In genomic region chr4:11799182-11799581, GRCh38 we compare ENCODE assay signal across 20 cellular contexts.
"Had no signal": no experiment of that assay in that cellular context is flagged by ENCODE, and none has a peak within 500 bp of the region (broad histone marks: within the 10 kb centered on the region; RNA-seq: fewer than 3 reads in every experiment).

No MANE protein-coding gene starts in this region.

- H3K4me3 ChIP-seq: cardiac muscle cell, hepatocyte, lower lobe of right lung, sigmoid colon, spleen had no signal

- H3K27ac ChIP-seq: cardiac muscle cell, hepatocyte, lower lobe of right lung, sigmoid colon, spleen had no signal

- H3K4me1 Mint-ChIP-seq: activated CD4-positive, alpha-beta T cell treated with anti-CD3 and anti-CD28 coated beads, Interleukin-2, amount 10 ng/mL, durations not matched to agents 24 days and 14 days; activated naive CD8-positive, alpha-beta T cell treated with anti-CD3 and anti-CD28 coated beads for 36 hours; activated T-helper 17 cell treated with anti-CD3 and anti-CD28 coated beads, Interleukin-2, amount 50 U/mL, for 72 hours; natural killer cell; stimulated activated memory B cell treated with anti-CD40 and anti-IgM and Interleukin-4, amounts not matched to agents 10 μg/mL and 1 μg/mL and 100 μg/mL, for 72 hours had no signal

- H3K27ac Mint-ChIP-seq: activated CD4-positive, alpha-beta T cell treated with anti-CD3 and anti-CD28 coated beads, Interleukin-2, amount 10 ng/mL, durations not matched to agents 24 days and 14 days; activated CD8-positive, alpha-beta T cell treated with anti-CD3 and anti-CD28 coated beads for 36 hours; activated naive CD8-positive, alpha-beta T cell treated with anti-CD3 and anti-CD28 coated beads for 36 hours; activated T-helper 17 cell treated with anti-CD3 and anti-CD28 coated beads, Interleukin-2, amount 50 U/mL, for 72 hours; effector memory CD8-positive, alpha-beta T cell; natural killer cell; stimulated activated memory B cell treated with anti-CD40 and anti-IgM and Interleukin-4, amounts not matched to agents 10 μg/mL and 1 μg/mL and 100 μg/mL, for 72 hours had no signal

- ATAC-seq: activated CD8-positive, alpha-beta T cell treated with anti-CD3 and anti-CD28 coated beads for 36 hours; activated T-helper 17 cell treated with anti-CD3 and anti-CD28 coated beads, Interleukin-2, amount 50 U/mL, for 72 hours; effector memory CD8-positive, alpha-beta T cell; lower lobe of right lung; natural killer cell; stimulated activated memory B cell treated with anti-CD40 and anti-IgM and Interleukin-4, amounts not matched to agents 10 μg/mL and 1 μg/mL and 100 μg/mL, for 72 hours had no signal

- H3K36me3 Mint-ChIP-seq: activated naive CD8-positive, alpha-beta T cell treated with anti-CD3 and anti-CD28 coated beads for 36 hours; natural killer cell; stimulated activated memory B cell treated with anti-CD40 and anti-IgM and Interleukin-4, amounts not matched to agents 10 μg/mL and 1 μg/mL and 100 μg/mL, for 72 hours had no signal

- H3K27me3 Mint-ChIP-seq: activated CD4-positive, alpha-beta T cell treated with anti-CD3 and anti-CD28 coated beads, Interleukin-2, amount 10 ng/mL, durations not matched to agents 24 days and 14 days; activated CD8-positive, alpha-beta T cell treated with anti-CD3 and anti-CD28 coated beads for 36 hours; activated naive CD8-positive, alpha-beta T cell treated with anti-CD3 and anti-CD28 coated beads for 36 hours; activated T-helper 17 cell treated with anti-CD3 and anti-CD28 coated beads, Interleukin-2, amount 50 U/mL, for 72 hours; effector memory CD8-positive, alpha-beta T cell; stimulated activated memory B cell treated with anti-CD40 and anti-IgM and Interleukin-4, amounts not matched to agents 10 μg/mL and 1 μg/mL and 100 μg/mL, for 72 hours had no signal

- DNase-seq: activated CD4-positive, alpha-beta T cell treated with anti-CD3 and anti-CD28 coated beads, Interleukin-2, amount 10 ng/mL, durations not matched to agents 24 days and 14 days; activated CD8-positive, alpha-beta T cell treated with anti-CD3 and anti-CD28 coated beads for 36 hours; activated naive CD4-positive, alpha-beta T cell; activated naive CD8-positive, alpha-beta T cell treated with anti-CD3 and anti-CD28 coated beads for 36 hours; activated T-cell treated with anti-CD3 and anti-CD28 coated beads, Interleukin-2, amount 50 U/mL, for 1 hour; amniotic stem cell; dermis blood vessel endothelial cell; effector memory CD8-positive, alpha-beta T cell; foreskin fibroblast; islet precursor cell; lower lobe of right lung; natural killer cell; sigmoid colon; spleen; stimulated activated CD4-positive, alpha-beta T cell treated with anti-CD3 and anti-CD28 coated beads, Interleukin-4, amount 100 ng/mL, for 4 hours; T1000 had no signal

- H3K9me3 ChIP-seq: lower lobe of right lung had no signal

- H3K4me3 Mint-ChIP-seq: activated CD4-positive, alpha-beta T cell treated with anti-CD3 and anti-CD28 coated beads, Interleukin-2, amount 10 ng/mL, durations not matched to agents 24 days and 14 days; activated CD8-positive, alpha-beta T cell treated with anti-CD3 and anti-CD28 coated beads for 36 hours; activated naive CD8-positive, alpha-beta T cell treated with anti-CD3 and anti-CD28 coated beads for 36 hours; activated T-helper 17 cell treated with anti-CD3 and anti-CD28 coated beads, Interleukin-2, amount 50 U/mL, for 72 hours; effector memory CD8-positive, alpha-beta T cell; natural killer cell; stimulated activated memory B cell treated with anti-CD40 and anti-IgM and Interleukin-4, amounts not matched to agents 10 μg/mL and 1 μg/mL and 100 μg/mL, for 72 hours had no signal

- H3K4me1 ChIP-seq: lower lobe of right lung, sigmoid colon, spleen had no signal

- H3K27me3 ChIP-seq: cardiac muscle cell, hepatocyte, sigmoid colon, spleen had no signal

- H3K36me3 ChIP-seq: cardiac muscle cell, lower lobe of right lung, sigmoid colon, spleen had no signal

- H3K9me3 Mint-ChIP-seq: activated CD4-positive, alpha-beta T cell treated with anti-CD3 and anti-CD28 coated beads, Interleukin-2, amount 10 ng/mL, durations not matched to agents 24 days and 14 days; activated CD8-positive, alpha-beta T cell treated with anti-CD3 and anti-CD28 coated beads for 36 hours; activated naive CD8-positive, alpha-beta T cell treated with anti-CD3 and anti-CD28 coated beads for 36 hours; activated T-helper 17 cell treated with anti-CD3 and anti-CD28 coated beads, Interleukin-2, amount 50 U/mL, for 72 hours; stimulated activated memory B cell treated with anti-CD40 and anti-IgM and Interleukin-4, amounts not matched to agents 10 μg/mL and 1 μg/mL and 100 μg/mL, for 72 hours had no signal
